Comparison of ENCODE assay signal across 10 cellular contexts in the genomic region with DNA sequence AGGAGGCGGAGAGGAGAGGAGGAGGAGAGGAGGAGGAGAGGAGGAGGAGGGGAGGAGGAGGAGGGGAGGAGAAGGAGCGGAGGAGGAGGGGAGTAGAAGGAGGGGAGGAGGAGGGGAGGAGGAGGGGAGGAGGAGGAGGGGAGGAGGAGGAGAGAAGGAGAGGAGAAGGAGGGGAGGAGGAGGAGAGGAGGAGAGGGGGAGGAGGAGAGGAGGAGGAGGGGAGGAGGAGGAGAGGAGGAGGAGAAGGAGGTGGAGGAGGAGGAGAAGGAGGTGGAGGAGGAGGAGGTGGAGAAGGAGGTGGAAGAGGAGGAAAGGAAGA. TPM values are rescaled to one million over a fixed set of nuclear protein-coding genes. Genes with fewer than 3 reads are reported as not detected.
DNase-seq lines count a peak whose midpoint lies in the region; ATAC-seq and TF ChIP-seq lines count a peak whose summit lies in the region.
"Had no signal": no experiment of that assay in that cellular context is flagged by ENCODE, and none has a peak within 500 bp of the region (broad histone marks: within the 10 kb centered on the region; RNA-seq: fewer than 3 reads in every experiment).

No MANE protein-coding gene starts in this region.

- CTCF ChIA-PET in BJ (lab: Yijun Ruan, JAX) = no interaction called here

- no peaks in the 10 kb centered on the region for H3K36me3 ChIP-seq in BJ (ENCODE audit: control insufficient read depth, insufficient read depth, low read length)
- H3K36me3 ChIP-seq in neuronal stem cell (replicated peaks in 1 of 2; ENCODE audit: control insufficient read depth in 2 of 2, insufficient read depth in 2 of 2, low read length in 2 of 2) = peaks cover 0 to 2% of the 10 kb centered on the region in 2 donors
- no peaks in the 10 kb centered on the region for H3K36me3 ChIP-seq in neural progenitor cell

- H3K23ac ChIP-seq in neuronal stem cell (ENCODE audit: low read depth, low read length, poor library complexity) = peak overlapping the region; percentile 14

- H2BK12ac ChIP-seq in neuronal stem cell (ENCODE audit: low read length) = no peak overlapping the region

- H2AK5ac ChIP-seq in neuronal stem cell (ENCODE audit: low read depth, low read length) = no peak overlapping the region

- H3K4me2 ChIP-seq in neuronal stem cell (ENCODE audit: insufficient read depth, low read length, poor library complexity, severe bottlenecking) (no peak overlapping the region), neural progenitor cell (no peak overlapping the region)

- H3K36me3 Mint-ChIP-seq in activated naive CD4-positive, alpha-beta T cell treated with anti-CD3 and anti-CD28 coated beads, Interleukin-2, amount 50 U/mL, for 72 hours = no peaks in the 10 kb centered on the region
- no peaks in the 10 kb centered on the region for H3K36me3 Mint-ChIP-seq in neural progenitor cell

- H3K4me1 Mint-ChIP-seq in neural progenitor cell = peaks cover 9% of the 10 kb centered on the region

- H3K79me2 ChIP-seq in neural progenitor cell (ENCODE audit: low read depth) = no peaks in the 10 kb centered on the region

- no peak overlapping the region for H2BK120ac ChIP-seq in neuronal stem cell (ENCODE audit: low read depth, low read length)

- no peak overlapping the region for H2BK5ac ChIP-seq in neuronal stem cell (ENCODE audit: low read length)

- no peaks in the 10 kb centered on the region for H3K9me3 Mint-ChIP-seq in activated naive CD4-positive, alpha-beta T cell treated with anti-CD3 and anti-CD28 coated beads, Interleukin-2, amount 50 U/mL, for 72 hours
- H3K9me3 Mint-ChIP-seq in neural progenitor cell = no peaks in the 10 kb centered on the region
- H3K9me3 Mint-ChIP-seq: neural crest cell had no signal

- peaks cover 0 to 1% of the 10 kb centered on the region in 2 donors for H3K9me3 ChIP-seq in neuronal stem cell (replicated peaks in 1 of 2; ENCODE audit: control insufficient read depth in 2 of 2, insufficient read depth in 1 of 2, low read depth in 1 of 2, low read length in 2 of 2)
- no peaks in the 10 kb centered on the region for H3K9me3 ChIP-seq in neural progenitor cell (ENCODE audit: low read depth)

- WGBS in neuronal stem cell (ENCODE audit: extremely low coverage in 2 of 2, insufficient read length in 2 of 2, insufficient replicate concordance in 1 of 2), 2 donors = no CpG with 5 or more reads among the region's 2 CpGs

- POLR2A ChIA-PET in BJ (lab: Charles Lee) = no interaction called here

- H4K8ac ChIP-seq in neuronal stem cell (ENCODE audit: low read depth, low read length) = no peak overlapping the region

- H3K4ac ChIP-seq in neuronal stem cell (ENCODE audit: low read length) = no peak overlapping the region

- DNase-seq in BJ (ENCODE audit: low read depth) = no peak
- peak; percentile 74 for DNase-seq in NCI-H69 (lab: John Stamatoyannopoulos, UW)
- DNase-seq in neuronal stem cell (ENCODE audit: low spot score) = no peak
- no peak for DNase-seq in activated naive CD4-positive, alpha-beta T cell treated with anti-CD3 and anti-CD28 coated beads, Interleukin-2, amount 50 U/mL, for 72 hours (ENCODE audit: low spot score in 2 of 2)
- DNase-seq in neural progenitor cell (ENCODE audit: low spot score) = no peak

- H3F3A ChIP-seq in neural progenitor cell (ENCODE audit: low read depth) = peaks cover 15% of the 10 kb centered on the region

- peaks cover 6% of the 10 kb centered on the region for H3K27me3 Mint-ChIP-seq in neural progenitor cell (ENCODE audit: insufficient read depth, low read depth)
- H3K27me3 Mint-ChIP-seq: activated CD4-positive, alpha-beta T cell treated with anti-CD3 and anti-CD28 coated beads for 36 hours had no signal

- H3K4me3 ChIP-seq in BJ (ENCODE audit: low read depth, low read length) = peak overlapping the region; percentile 32
- no peak overlapping the region for H3K4me3 ChIP-seq in neuronal stem cell (ENCODE audit: low read length in 2 of 2)
- H3K4me3 ChIP-seq in neural progenitor cell = no peak overlapping the region

- no peak overlapping the region for H3K9ac ChIP-seq in neuronal stem cell (ENCODE audit: low read depth, low read length, poor library complexity)
- no peak overlapping the region for H3K9ac ChIP-seq in neural progenitor cell

- H3K4me3 Mint-ChIP-seq in neural progenitor cell = no peak overlapping the region

- ATAC-seq in activated naive CD4-positive, alpha-beta T cell treated with anti-CD3 and anti-CD28 coated beads, Interleukin-2, amount 50 U/mL, for 72 hours = no peak
- ATAC-seq in GM21390 (IDR thresholded peaks at IDR 0.05; ENCODE audit: unreplicated experiment) (no peak), GM21723 (IDR thresholded peaks at IDR 0.05; ENCODE audit: unreplicated experiment) (no peak)

- peak overlapping the region; percentile 83 for H3K27ac ChIP-seq in cingulate gyrus (ENCODE audit: low read depth, low read length)
- H3K27ac ChIP-seq in neuronal stem cell (replicated peaks; ENCODE audit: low read length) = no peak overlapping the region
- no peak overlapping the region for H3K27ac ChIP-seq in neural progenitor cell

- H3K27ac Mint-ChIP-seq in activated naive CD4-positive, alpha-beta T cell treated with anti-CD3 and anti-CD28 coated beads, Interleukin-2, amount 50 U/mL, for 72 hours = peak overlapping the region in 1 of 2 donors; percentile 95
- H3K27ac Mint-ChIP-seq in neural progenitor cell = no peak overlapping the region

- H3K14ac ChIP-seq in neuronal stem cell (ENCODE audit: low read length) = no peak overlapping the region

- no peak for TF ChIP-seq CTCF in BJ (IDR thresholded peaks at IDR 0.05; ENCODE audit: insufficient read depth, low read depth, low read length)
- no peak for TF ChIP-seq CTCF in neural progenitor cell (IDR thresholded peaks at IDR 0.05)

- H3K79me1 ChIP-seq in neuronal stem cell (ENCODE audit: low read depth, low read length) = no peaks in the 10 kb centered on the region

- no peaks in the 10 kb centered on the region for H3K27me3 ChIP-seq in BJ (ENCODE audit: control insufficient read depth, insufficient read depth, low read length)
- no peaks in the 10 kb centered on the region for H3K27me3 ChIP-seq in neuronal stem cell (ENCODE audit: control insufficient read depth in 3 of 3, insufficient read depth in 3 of 3, low read depth in 1 of 3, low read length in 3 of 3)
- no peaks in the 10 kb centered on the region for H3K27me3 ChIP-seq in neural progenitor cell

- peaks cover 4 to 6% of the 10 kb centered on the region in 2 donors for H3K4me1 ChIP-seq in neuronal stem cell (ENCODE audit: control insufficient read depth in 2 of 2, insufficient read depth in 1 of 2, low read depth in 1 of 2, low read length in 2 of 2)
- H3K4me1 ChIP-seq in neural progenitor cell = no peaks in the 10 kb centered on the region

- no peak overlapping the region for H3K18ac ChIP-seq in neuronal stem cell (ENCODE audit: low read length)

- no peak overlapping the region for H4K91ac ChIP-seq in neuronal stem cell (ENCODE audit: low read depth, low read length, poor library complexity)

- H2AFZ ChIP-seq in neuronal stem cell (ENCODE audit: low read length) (no peak overlapping the region), neural progenitor cell (replicated peaks) (no peak overlapping the region)

- H2BK15ac ChIP-seq in neuronal stem cell (ENCODE audit: low read length) = no peak overlapping the region

- no peaks in the 10 kb centered on the region for H4K20me1 ChIP-seq in neural progenitor cell (ENCODE audit: low read depth)

RNA-seq across cellular contexts. Expression of gene CRCP, which starts 15.5 kb away (rescaled TPM):
- 24.7 and 24.8 TPM in 2 replicates for polyA plus RNA-seq in BJ (2011; rRNA removed)
- polyA minus RNA-seq in BJ (2011; rRNA and poly(A)+ RNA removed) = 22.5 and 32.3 TPM in 2 replicates
- 22.7 TPM for polyA plus RNA-seq in neuronal stem cell (2013, experiment 1 of 2)
- 21.6 TPM for polyA plus RNA-seq in neuronal stem cell (2013, experiment 2 of 2)
- 10 to 100 TPM; 18.9 to 33.9 TPM for total RNA-seq in activated naive CD4-positive, alpha-beta T cell treated with anti-CD3 and anti-CD28 coated beads, Interleukin-2, amount 50 U/mL, for 72 hours
- total RNA-seq in neural progenitor cell (ENCODE audit: low replicate concordance) = 30.0 and 37.9 TPM in 2 replicates

RNA-seq across cellular contexts. Expression of gene ASL, which starts 23.6 kb away (rescaled TPM):
- 37.1 and 57.2 TPM in 2 replicates for polyA plus RNA-seq in BJ (2011; rRNA removed)
- 22.9 and 28.6 TPM in 2 replicates for polyA minus RNA-seq in BJ (2011; rRNA and poly(A)+ RNA removed)
- polyA plus RNA-seq in neuronal stem cell (2013, experiment 1 of 2) = 5.9 TPM
- polyA plus RNA-seq in neuronal stem cell (2013, experiment 2 of 2) = 5.8 TPM
- 10 to 100 TPM; 22.6 to 30.7 TPM for total RNA-seq in activated naive CD4-positive, alpha-beta T cell treated with anti-CD3 and anti-CD28 coated beads, Interleukin-2, amount 50 U/mL, for 72 hours
- total RNA-seq in neural progenitor cell (ENCODE audit: low replicate concordance) = 14.2 and 31.9 TPM in 2 replicates
